Comparison of ENCODE assay signal across 1 cellular context in genomic region chr20:59386819-59387218, GRCh38.
TF ChIP-seq lines count a peak whose summit lies in the region.

No MANE protein-coding gene starts in this region.

TF ChIP-seq in GM23338, 12 proteins besides CTCF, POLR2A, EP300 and RAD21 (continued from another document):
- TF ChIP-seq ZNF462 (CRISPR knock-in tag; IDR thresholded peaks at IDR 0.05), result no peak
- TF ChIP-seq, protein P1, sequence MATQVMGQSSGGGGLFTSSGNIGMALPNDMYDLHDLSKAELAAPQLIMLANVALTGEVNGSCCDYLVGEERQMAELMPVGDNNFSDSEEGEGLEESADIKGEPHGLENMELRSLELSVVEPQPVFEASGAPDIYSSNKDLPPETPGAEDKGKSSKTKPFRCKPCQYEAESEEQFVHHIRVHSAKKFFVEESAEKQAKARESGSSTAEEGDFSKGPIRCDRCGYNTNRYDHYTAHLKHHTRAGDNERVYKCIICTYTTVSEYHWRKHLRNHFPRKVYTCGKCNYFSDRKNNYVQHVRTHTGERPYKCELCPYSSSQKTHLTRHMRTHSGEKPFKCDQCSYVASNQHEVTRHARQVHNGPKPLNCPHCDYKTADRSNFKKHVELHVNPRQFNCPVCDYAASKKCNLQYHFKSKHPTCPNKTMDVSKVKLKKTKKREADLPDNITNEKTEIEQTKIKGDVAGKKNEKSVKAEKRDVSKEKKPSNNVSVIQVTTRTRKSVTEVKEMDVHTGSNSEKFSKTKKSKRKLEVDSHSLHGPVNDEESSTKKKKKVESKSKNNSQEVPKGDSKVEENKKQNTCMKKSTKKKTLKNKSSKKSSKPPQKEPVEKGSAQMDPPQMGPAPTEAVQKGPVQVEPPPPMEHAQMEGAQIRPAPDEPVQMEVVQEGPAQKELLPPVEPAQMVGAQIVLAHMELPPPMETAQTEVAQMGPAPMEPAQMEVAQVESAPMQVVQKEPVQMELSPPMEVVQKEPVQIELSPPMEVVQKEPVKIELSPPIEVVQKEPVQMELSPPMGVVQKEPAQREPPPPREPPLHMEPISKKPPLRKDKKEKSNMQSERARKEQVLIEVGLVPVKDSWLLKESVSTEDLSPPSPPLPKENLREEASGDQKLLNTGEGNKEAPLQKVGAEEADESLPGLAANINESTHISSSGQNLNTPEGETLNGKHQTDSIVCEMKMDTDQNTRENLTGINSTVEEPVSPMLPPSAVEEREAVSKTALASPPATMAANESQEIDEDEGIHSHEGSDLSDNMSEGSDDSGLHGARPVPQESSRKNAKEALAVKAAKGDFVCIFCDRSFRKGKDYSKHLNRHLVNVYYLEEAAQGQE (IDR thresholded peaks at IDR 0.05; ENCODE audit: unreplicated experiment), result no peak
TF ChIP-seq in GM23338: peak in this region for 0.
